1 cellular context compared by ENCODE assay signal in genomic region chr10:28393956-28394568, GRCh38.
TF ChIP-seq lines count a peak whose summit lies in the region.

No MANE protein-coding gene starts in this region.

TF ChIP-seq in GM23338, 12 proteins besides CTCF, POLR2A, EP300 and RAD21 (continued from another document):
- no peak for TF ChIP-seq ZNF462 (CRISPR knock-in tag; IDR thresholded peaks at IDR 0.05)
- TF ChIP-seq ZNF114 (CRISPR knock-in tag; IDR thresholded peaks at IDR 0.05), result no peak
- no peak for TF ChIP-seq STAT1 (IDR thresholded peaks at IDR 0.05; ENCODE audit: unreplicated experiment)
- no peak for TF ChIP-seq POLR2AphosphoS5 (IDR thresholded peaks at IDR 0.05; ENCODE audit: low read depth)
